ENCODE assay signal across 22 cellular contexts in the genomic region with DNA sequence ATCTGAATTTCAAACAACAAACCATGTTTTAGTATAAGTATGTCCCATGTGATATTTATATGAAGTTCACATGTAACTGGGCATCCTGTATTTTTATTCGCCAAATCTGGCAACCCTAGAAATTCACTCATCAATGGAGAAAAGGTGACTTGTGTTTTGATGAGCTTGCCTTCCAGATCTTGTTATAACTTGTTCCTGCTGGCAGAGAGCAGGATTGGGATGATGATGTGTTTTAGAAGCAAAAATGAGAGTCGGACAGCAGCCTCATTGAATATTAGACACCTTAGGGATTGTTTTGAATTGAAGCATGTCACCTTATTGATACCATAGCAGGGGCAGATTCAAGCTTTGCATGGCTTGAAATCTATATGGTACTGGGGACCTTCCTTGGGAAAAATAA.
DNase-seq lines count a peak whose midpoint lies in the region; ATAC-seq, FAIRE-seq and TF ChIP-seq lines count a peak whose summit lies in the region.
"Had no signal": no experiment of that assay in that cellular context is flagged by ENCODE, and none has a peak within 500 bp of the region (broad histone marks: within the 10 kb centered on the region; RNA-seq: fewer than 3 reads in every experiment).

No MANE protein-coding gene starts in this region.

- BruUV-seq in MCF 10A (replicated peaks; lab: Mats Ljungman, UMichigan), result no TSS peak

- H3K36me3 Mint-ChIP-seq in MCF 10A (ENCODE audit: insufficient read depth, unreplicated experiment), result no peaks in the 10 kb centered on the region
- no peaks in the 10 kb centered on the region for H3K36me3 Mint-ChIP-seq in CD4-positive, alpha-beta T cell (ENCODE audit: low read depth)
- no peaks in the 10 kb centered on the region for H3K36me3 Mint-ChIP-seq in activated naive CD8-positive, alpha-beta T cell treated with anti-CD3 and anti-CD28 coated beads for 36 hours
- H3K36me3 Mint-ChIP-seq in naive thymus-derived CD8-positive, alpha-beta T cell, result no peaks in the 10 kb centered on the region
- H3K36me3 Mint-ChIP-seq: CD14-positive monocyte; CD8-positive, alpha-beta T cell; IgD-negative memory B cell had no signal

- TF ChIP-seq CTCF in MCF 10A (IDR thresholded peaks at IDR 0.05; ENCODE audit: unreplicated experiment) (no peak), breast epithelium (IDR thresholded peaks at IDR 0.05) (no peak), bronchial epithelial cell (IDR thresholded peaks at IDR 0.05; ENCODE audit: insufficient read depth, low read length, severe bottlenecking) (no peak)
- TF ChIP-seq CTCF in CD4-positive, alpha-beta T cell (IDR thresholded peaks at IDR 0.05), result no peak

- DNase-seq in MCF 10A (ENCODE audit: unreplicated experiment) (peak; percentile 10), breast epithelium (ENCODE audit: low spot score in 2 of 2) (no peak), bronchial epithelial cell (ENCODE audit: low read depth) (peak; percentile 77), epithelial cell of prostate (ENCODE audit: low read depth, low spot score) (peak; percentile 24), urothelium cell line (ENCODE audit: low spot score) (no peak)
- no peak for DNase-seq in CD4-positive, alpha-beta T cell
- no peak for DNase-seq in activated naive CD8-positive, alpha-beta T cell treated with anti-CD3 and anti-CD28 coated beads for 36 hours
- no peak for DNase-seq in naive thymus-derived CD8-positive, alpha-beta T cell
- DNase-seq: CD8-positive, alpha-beta T cell; GOT3; H7; HFFc6 had no signal

- H3K27me3 ChIP-seq in breast epithelium (no peaks in the 10 kb centered on the region), bronchial epithelial cell (ENCODE audit: control insufficient read depth, insufficient read depth, low read length) (no peaks in the 10 kb centered on the region)
- no peaks in the 10 kb centered on the region for H3K27me3 ChIP-seq in CD4-positive, alpha-beta T cell (ENCODE audit: control insufficient read depth, insufficient read depth, low read length)
- H3K27me3 ChIP-seq: BLaER1 had no signal

- ATAC-seq in CD4-positive, alpha-beta T cell (ENCODE audit: poor library complexity), result no peak
- ATAC-seq in naive thymus-derived CD8-positive, alpha-beta T cell, result no peak
- ATAC-seq: A549; CD8-positive, alpha-beta T cell; HCT116; HepG2 had no signal

- H3K36me3 ChIP-seq in breast epithelium (no peaks in the 10 kb centered on the region), bronchial epithelial cell (ENCODE audit: control insufficient read depth, insufficient read depth, low read length) (no peaks in the 10 kb centered on the region)
- H3K36me3 ChIP-seq: BLaER1 had no signal

- H3K27ac ChIP-seq in breast epithelium (no peak overlapping the region), epithelial cell of prostate (no peak overlapping the region)
- H3K27ac ChIP-seq in CD4-positive, alpha-beta T cell (ENCODE audit: low read depth, low read length), result no peak overlapping the region
- H3K27ac ChIP-seq: 22Rv1, A549, BLaER1 had no signal

- FAIRE-seq in bronchial epithelial cell (lab: Jason Lieb, UNC) (no peak), urothelium cell line (lab: Jason Lieb, UNC) (peak; percentile 71)
- FAIRE-seq: G401.6, GM12892, GM18507, HepG2 had no signal

- peaks cover 6% of the 10 kb centered on the region for H3K4me1 Mint-ChIP-seq in MCF 10A (ENCODE audit: insufficient read depth, unreplicated experiment)
- no peaks in the 10 kb centered on the region for H3K4me1 Mint-ChIP-seq in CD4-positive, alpha-beta T cell (ENCODE audit: low read depth)
- H3K4me1 Mint-ChIP-seq in activated naive CD8-positive, alpha-beta T cell treated with anti-CD3 and anti-CD28 coated beads for 36 hours, result no peaks in the 10 kb centered on the region
- no peaks in the 10 kb centered on the region for H3K4me1 Mint-ChIP-seq in naive thymus-derived CD8-positive, alpha-beta T cell
- H3K4me1 Mint-ChIP-seq: CD14-positive monocyte, IgD-negative memory B cell had no signal

- H3K9me3 ChIP-seq in breast epithelium, result no peaks in the 10 kb centered on the region
- no peaks in the 10 kb centered on the region for H3K9me3 ChIP-seq in CD4-positive, alpha-beta T cell (ENCODE audit: control insufficient read depth, low read length)
- H3K9me3 ChIP-seq: A549, BLaER1 had no signal

- no peak for TF ChIP-seq POLR2A in breast epithelium (IDR thresholded peaks at IDR 0.05)

- intact Hi-C loops in MCF 10A (cut with micrococcal nuclease) (no loop called here), breast epithelium (cut with DNase I; ENCODE audit: low total_unique reads) (no loop called here)
- intact Hi-C loops in CD4-positive, alpha-beta T cell (cut with DNase I, micrococcal nuclease), result no loop called here

- H3K4me3 ChIP-seq in breast epithelium (no peak overlapping the region), bronchial epithelial cell (ENCODE audit: low read depth, low read length) (no peak overlapping the region)
- H3K4me3 ChIP-seq: A549, BLaER1 had no signal

- H3K4me1 ChIP-seq in breast epithelium, result no peaks in the 10 kb centered on the region
- H3K4me1 ChIP-seq: A549, BLaER1 had no signal

- CTCF ChIA-PET in MCF 10A (lab: Yijun Ruan, JAX), result no interaction called here
- CTCF ChIA-PET in CD4-positive, alpha-beta T cell (lab: Charles Lee), result no interaction called here

- no peaks in the 10 kb centered on the region for H3K27me3 Mint-ChIP-seq in MCF 10A (ENCODE audit: insufficient read depth, unreplicated experiment)
- peaks cover 19% of the 10 kb centered on the region for H3K27me3 Mint-ChIP-seq in CD4-positive, alpha-beta T cell
- peaks cover 3% of the 10 kb centered on the region for H3K27me3 Mint-ChIP-seq in activated naive CD8-positive, alpha-beta T cell treated with anti-CD3 and anti-CD28 coated beads for 36 hours
- peaks cover 8 to 19% (median 12%) of the 10 kb centered on the region in 5 donors for H3K27me3 Mint-ChIP-seq in naive thymus-derived CD8-positive, alpha-beta T cell

- POLR2A ChIA-PET in MCF 10A (lab: Yijun Ruan, JAX), result no interaction called here
- POLR2A ChIA-PET in CD4-positive, alpha-beta T cell (lab: Charles Lee), result no interaction called here
- POLR2A ChIA-PET in naive thymus-derived CD8-positive, alpha-beta T cell (lab: Charles Lee), result no interaction called here

- H3K4me3 Mint-ChIP-seq in MCF 10A (ENCODE audit: unreplicated experiment), result no peak overlapping the region
- no peak overlapping the region for H3K4me3 Mint-ChIP-seq in CD4-positive, alpha-beta T cell
- H3K4me3 Mint-ChIP-seq in activated naive CD8-positive, alpha-beta T cell treated with anti-CD3 and anti-CD28 coated beads for 36 hours, result no peak overlapping the region
- no peak overlapping the region for H3K4me3 Mint-ChIP-seq in naive thymus-derived CD8-positive, alpha-beta T cell
- H3K4me3 Mint-ChIP-seq: CD14-positive monocyte; CD8-positive, alpha-beta T cell; HFFc6; IgD-negative memory B cell had no signal

- H3K9me3 Mint-ChIP-seq in MCF 10A (ENCODE audit: unreplicated experiment), result no peaks in the 10 kb centered on the region
- no peaks in the 10 kb centered on the region for H3K9me3 Mint-ChIP-seq in CD4-positive, alpha-beta T cell
- no peaks in the 10 kb centered on the region for H3K9me3 Mint-ChIP-seq in activated naive CD8-positive, alpha-beta T cell treated with anti-CD3 and anti-CD28 coated beads for 36 hours
- H3K9me3 Mint-ChIP-seq in naive thymus-derived CD8-positive, alpha-beta T cell, result peaks cover 0 to 1% (median 0%) of the 10 kb centered on the region in 9 donors
- H3K9me3 Mint-ChIP-seq: CD8-positive, alpha-beta T cell; HFFc6; IgD-negative memory B cell had no signal

- no peak overlapping the region for H3K27ac Mint-ChIP-seq in MCF 10A (ENCODE audit: low read depth, unreplicated experiment)
- no peak overlapping the region for H3K27ac Mint-ChIP-seq in CD4-positive, alpha-beta T cell
- no peak overlapping the region for H3K27ac Mint-ChIP-seq in activated naive CD8-positive, alpha-beta T cell treated with anti-CD3 and anti-CD28 coated beads for 36 hours
- no peak overlapping the region for H3K27ac Mint-ChIP-seq in naive thymus-derived CD8-positive, alpha-beta T cell
- H3K27ac Mint-ChIP-seq: CD8-positive, alpha-beta T cell; HFFc6; IgD-negative memory B cell had no signal

Comparison
In these comparisons a context has a peak if more than half of its experiments do, and no peak if none do; other contexts are left out.
1. DNase-seq: peak in MCF 10A (single experiment), bronchial epithelial cell (single experiment) and epithelial cell of prostate (single experiment); none in breast epithelium (0 of 2), urothelium cell line (single experiment), CD4-positive, alpha-beta T cell (0 of 10), activated naive CD8-positive, alpha-beta T cell treated with anti-CD3 and anti-CD28 coated beads for 36 hours (single experiment) and naive thymus-derived CD8-positive, alpha-beta T cell (0 of 10).